30 cellular contexts compared by ENCODE assay signal in genomic region chr7:93265220-93265619, GRCh38. TPM values are rescaled to one million over a fixed set of nuclear protein-coding genes. Genes with fewer than 3 reads are reported as not detected.
"Had no signal": no experiment of that assay in that cellular context is flagged by ENCODE, and none has a peak within 500 bp of the region (broad histone marks: within the 10 kb centered on the region; RNA-seq: fewer than 3 reads in every experiment).

No MANE protein-coding gene starts in this region.

- H3K36me3 Mint-ChIP-seq: type B pancreatic cell had no signal

- H3K27me3 Mint-ChIP-seq: naive thymus-derived CD8-positive, alpha-beta T cell; stimulated activated memory B cell treated with anti-CD40 and anti-IgM and Interleukin-4, amounts not matched to agents 10 μg/mL and 1 μg/mL and 100 μg/mL, for 72 hours; stimulated activated naive CD8-positive, alpha-beta T cell treated with anti-CD3 and anti-CD28 coated beads, Interleukin-15, amount 100 ng/mL, for 72 hours; type B pancreatic cell had no signal

- H3K79me2 ChIP-seq: hepatocyte had no signal

- H3K27me3 ChIP-seq: hepatocyte, pancreas, sigmoid colon, tibial nerve, uterus had no signal

- H3K27ac ChIP-seq: hepatocyte, left ventricle myocardium inferior, pancreas, sigmoid colon, tibial nerve, uterus had no signal

- H3K9me3 Mint-ChIP-seq: naive thymus-derived CD8-positive, alpha-beta T cell; nephron; neural crest cell; stimulated activated memory B cell treated with anti-CD40 and anti-IgM and Interleukin-4, amounts not matched to agents 10 μg/mL and 1 μg/mL and 100 μg/mL, for 72 hours; stimulated activated naive CD8-positive, alpha-beta T cell treated with anti-CD3 and anti-CD28 coated beads, Interleukin-15, amount 100 ng/mL, for 72 hours; type B pancreatic cell had no signal

- H3K27ac Mint-ChIP-seq: naive thymus-derived CD8-positive, alpha-beta T cell; nephron; stimulated activated memory B cell treated with anti-CD40 and anti-IgM and Interleukin-4, amounts not matched to agents 10 μg/mL and 1 μg/mL and 100 μg/mL, for 72 hours; stimulated activated naive CD8-positive, alpha-beta T cell treated with anti-CD3 and anti-CD28 coated beads, Interleukin-15, amount 100 ng/mL, for 72 hours; type B pancreatic cell had no signal

- H3K4me3 Mint-ChIP-seq: naive thymus-derived CD8-positive, alpha-beta T cell; nephron; neural crest cell; stimulated activated memory B cell treated with anti-CD40 and anti-IgM and Interleukin-4, amounts not matched to agents 10 μg/mL and 1 μg/mL and 100 μg/mL, for 72 hours; stimulated activated naive CD8-positive, alpha-beta T cell treated with anti-CD3 and anti-CD28 coated beads, Interleukin-15, amount 100 ng/mL, for 72 hours; type B pancreatic cell had no signal

- H3K4me2 ChIP-seq: hepatocyte had no signal

- H2AFZ ChIP-seq: hepatocyte had no signal

- H3K4me3 ChIP-seq: hepatocyte, left ventricle myocardium inferior, lung, mucosa of descending colon, pancreas, prostate gland, sigmoid colon, tibial nerve, uterus had no signal

- ATAC-seq: naive thymus-derived CD8-positive, alpha-beta T cell; pancreas; right cardiac atrium; stimulated activated memory B cell treated with anti-CD40 and anti-IgM and Interleukin-4, amounts not matched to agents 10 μg/mL and 1 μg/mL and 100 μg/mL, for 72 hours; stimulated activated naive CD8-positive, alpha-beta T cell treated with anti-CD3 and anti-CD28 coated beads, Interleukin-15, amount 100 ng/mL, for 72 hours had no signal

- H3K4me1 Mint-ChIP-seq: naive thymus-derived CD8-positive, alpha-beta T cell; nephron; neural crest cell; stimulated activated naive CD8-positive, alpha-beta T cell treated with anti-CD3 and anti-CD28 coated beads, Interleukin-15, amount 100 ng/mL, for 72 hours had no signal

- H3K36me3 ChIP-seq: pancreas, prostate gland, uterus had no signal

- DNase-seq: islet precursor cell; left ventricle myocardium inferior; midbrain; mucosa of descending colon; naive thymus-derived CD8-positive, alpha-beta T cell; nucleus accumbens; pancreas; posterior cingulate gyrus; retina; right cardiac atrium; sigmoid colon; small intestine; stimulated activated CD4-positive, alpha-beta T cell treated with anti-CD3 and anti-CD28 coated beads, Interleukin-1b, Interleukin-23, amount 100 ng/mL, for 48 hours; stimulated activated CD4-positive, alpha-beta T cell treated with anti-CD3 and anti-CD28 coated beads, Interleukin-2, amount 100 ng/mL, for 48 hours; stimulated activated CD4-positive, alpha-beta T cell treated with anti-CD3 and anti-CD28 coated beads, Interleukin-4, amount 100 ng/mL, for 4 hours; stimulated activated CD8-positive, alpha-beta memory T cell treated with anti-CD3 and anti-CD28 coated beads, Interleukin-4, amount 100 ng/mL, for 48 hours; stimulated activated naive CD4-positive, alpha-beta T cell treated with Interleukin-2 at 50 U/mL for 16 hours; stimulated activated naive CD8-positive, alpha-beta T cell treated with anti-CD3 and anti-CD28 coated beads, Interleukin-15, amount 100 ng/mL, for 72 hours; substantia nigra; uterus had no signal

- H3K4me1 ChIP-seq: left ventricle myocardium inferior, prostate gland, sigmoid colon, tibial nerve, uterus had no signal

- H3K9me3 ChIP-seq: left ventricle myocardium inferior, mucosa of descending colon, pancreas, prostate gland, sigmoid colon, tibial nerve, uterus had no signal

RNA-seq across cellular contexts. Expression of gene HEPACAM2, which starts 39.0 kb away (rescaled TPM):
- total RNA-seq: left ventricle myocardium inferior, mesenteric fat pad, neural crest cell, right cardiac atrium, tibial nerve, ureter had no signal
- polyA plus RNA-seq: naive thymus-derived CD8-positive, alpha-beta T cell; right cardiac atrium had no signal
